In genomic region chr10:113854019-113854756, GRCh38 we compare ENCODE assay signal across 8 cellular contexts. TPM values are rescaled to one million over a fixed set of nuclear protein-coding genes. Genes with fewer than 3 reads are reported as not detected.
DNase-seq lines count a peak whose midpoint lies in the region; ATAC-seq, FAIRE-seq and TF ChIP-seq lines count a peak whose summit lies in the region.

Gene DCLRE1A, minus strand, starts transcription at chr10:113854082. Its CDS starts 900 bp downstream, at chr10:113853182.
Gene NHLRC2, plus strand, starts transcription at chr10:113854661. Its CDS starts 212 bp downstream, at chr10:113854873.

- TF ChIP-seq CTCF in CD4-positive, alpha-beta T cell (IDR thresholded peaks at IDR 0.05): no peak
- no peak for TF ChIP-seq CTCF in OCI-LY7 (conservative IDR thresholded peaks at IDR 0.05; ENCODE audit: low read length)

- no peaks in the 10 kb centered on the region for H3K9me2 ChIP-seq in OCI-LY7 (ENCODE audit: insufficient read depth, low read length)

- CTCF ChIA-PET in CD4-positive, alpha-beta T cell (lab: Charles Lee): no interaction called here
- CTCF ChIA-PET in OCI-LY7 (lab: Charles Lee; ENCODE audit: unreplicated experiment): no interaction called here

- H4K20me1 ChIP-seq in OCI-LY7 (ENCODE audit: insufficient read depth, low read length): 0 out of 2 replicates have a peak, but pooled peaks cover 24% of the 10 kb centered on the region

- H3K27me3 ChIP-seq in CD4-positive, alpha-beta T cell (ENCODE audit: control insufficient read depth, insufficient read depth, low read length): no peaks in the 10 kb centered on the region

- peak; percentile 32 to 69 (median 52) for DNase-seq in CD4-positive, alpha-beta T cell
- DNase-seq in HTR-8/SVneo (ENCODE audit: insufficient read length, low spot score) (peak; percentile 29), OCI-LY7 (ENCODE audit: low spot score) (peak; percentile 87), activated T-cell treated with anti-CD3 and anti-CD28 coated beads for 4 hours (peak; percentile 52), epithelial cell of prostate (ENCODE audit: low read depth, low spot score) (peak; percentile 10), mucosa of gallbladder (ENCODE audit: low spot score) (peak; percentile 77)
- peak; percentile 50 for DNase-seq in stimulated activated CD8-positive, alpha-beta memory T cell treated with anti-CD3 and anti-CD28 coated beads, Interleukin-4, amount 100 ng/mL, for 24 hours (ENCODE audit: low read depth)

- H3K4me1 ChIP-seq in OCI-LY7 (ENCODE audit: insufficient read depth, low read length, poor library complexity, severe bottlenecking): peaks cover 66% of the 10 kb centered on the region

- BruUV-seq in OCI-LY7 (replicated peaks; lab: Mats Ljungman, UMichigan): no TSS peak

- POLR2A ChIA-PET in CD4-positive, alpha-beta T cell (lab: Charles Lee): interaction anchor here (1.4 kb wide), 1 partner anchor 107 kb away, joined by 5 read pairs; no protein-coding TSS in a partner anchor
- POLR2A ChIA-PET in OCI-LY7 (lab: Charles Lee): interaction anchor here (0.8 to 1.0 kb wide), 2 partner anchors 18 to 205 kb away, joined by 3 read pairs; no protein-coding TSS in a partner anchor

- intact Hi-C loops in CD4-positive, alpha-beta T cell (cut with DNase I, micrococcal nuclease): loop anchor here (5.0 to 10.0 kb wide), 2 partner anchors 108 to 169 kb away; no protein-coding TSS in a partner anchor
- intact Hi-C loops in OCI-LY7 (cut with micrococcal nuclease; ENCODE audit: unreplicated experiment): loop anchor here (2.0 to 10.0 kb wide), 4 partner anchors 107 to 671 kb away; no protein-coding TSS in a partner anchor

- peak within 1 kb of the TSS; percentile 51 for H3K27ac ChIP-seq in CD4-positive, alpha-beta T cell (ENCODE audit: low read depth, low read length)
- H3K27ac ChIP-seq in OCI-LY7 (ENCODE audit: low read depth, low read length, poor library complexity, severe bottlenecking) (peak within 1 kb of the TSS; percentile 76), epithelial cell of prostate (peak within 1 kb of the TSS; percentile 73)

- H3K9me3 Mint-ChIP-seq in CD4-positive, alpha-beta T cell: no peaks in the 10 kb centered on the region

- peak within 1 kb of the TSS; percentile 98 for H3K4me3 ChIP-seq in OCI-LY7 (ENCODE audit: low read depth, low read length, poor library complexity, severe bottlenecking)

- H2AFZ ChIP-seq in OCI-LY7 (ENCODE audit: low read length): peak within 1 kb of the TSS; percentile 98

- H3K4me3 Mint-ChIP-seq in CD4-positive, alpha-beta T cell: peak within 1 kb of the TSS; percentile 99

- H3K27me3 Mint-ChIP-seq in CD4-positive, alpha-beta T cell: no peaks in the 10 kb centered on the region

- no peak for FAIRE-seq in HTR-8/SVneo (lab: Jason Lieb, UNC)

- H3K79me2 ChIP-seq in OCI-LY7 (ENCODE audit: insufficient read depth, low read depth, low read length): peaks cover 87% of the 10 kb centered on the region

- ATAC-seq in CD4-positive, alpha-beta T cell (ENCODE audit: poor library complexity): peak; percentile 47
- peak; percentile 38 for ATAC-seq in GM19467 (IDR thresholded peaks at IDR 0.05; ENCODE audit: unreplicated experiment)

- no peaks in the 10 kb centered on the region for H3K9me3 ChIP-seq in CD4-positive, alpha-beta T cell (ENCODE audit: control insufficient read depth, low read length)
- H3K9me3 ChIP-seq in OCI-LY7 (ENCODE audit: low read length): no peaks in the 10 kb centered on the region

- H3K27ac Mint-ChIP-seq in CD4-positive, alpha-beta T cell: peak within 1 kb of the TSS; percentile 90

- H3K4me2 ChIP-seq in OCI-LY7 (ENCODE audit: low read length): peak within 1 kb of the TSS; percentile 98

- peaks cover 24% of the 10 kb centered on the region for H3K36me3 ChIP-seq in OCI-LY7 (ENCODE audit: insufficient read depth, low read length)

- peaks cover 29% of the 10 kb centered on the region for H3K36me3 Mint-ChIP-seq in CD4-positive, alpha-beta T cell (ENCODE audit: low read depth)

- peaks cover 59% of the 10 kb centered on the region for H3K4me1 Mint-ChIP-seq in CD4-positive, alpha-beta T cell (ENCODE audit: low read depth)

RNA-seq across cellular contexts. Expression of gene DCLRE1A, which starts in this region (rescaled TPM):
- under 1 TPM; 0.36 to 0.47 TPM for total RNA-seq in CD4-positive, alpha-beta T cell
- 11.5 and 12.3 TPM in 2 replicates for total RNA-seq in OCI-LY7 (2014; rRNA removed; shearing (Covaris generic))
- 18.1 and 18.4 TPM in 2 replicates for total RNA-seq in OCI-LY7 (2022)
- total RNA-seq in mucosa of gallbladder: 7.7 TPM

RNA-seq across cellular contexts. Expression of gene NHLRC2, which starts in this region (rescaled TPM):
- 1 to 10 TPM; 4.6 TPM for total RNA-seq in CD4-positive, alpha-beta T cell
- total RNA-seq in OCI-LY7 (2014; rRNA removed; shearing (Covaris generic)): 28.6 and 64.1 TPM in 2 replicates
- 44.5 and 49.0 TPM in 2 replicates for total RNA-seq in OCI-LY7 (2022)
- 39.7 TPM for total RNA-seq in mucosa of gallbladder

Comparison
In these comparisons a context has a peak if more than half of its experiments do, and no peak if none do; other contexts are left out.
1. Peak in every context shown above with its lines: DNase-seq, ATAC-seq, H3K4me3 ChIP-seq and H3K27ac ChIP-seq.
2. DNase-seq: peak in every context shown above with its lines; median percentile 87 in OCI-LY7; 77 in mucosa of gallbladder; 52 in CD4-positive, alpha-beta T cell; 52 in activated T-cell treated with anti-CD3 and anti-CD28 coated beads for 4 hours; 50 in stimulated activated CD8-positive, alpha-beta memory T cell treated with anti-CD3 and anti-CD28 coated beads, Interleukin-4, amount 100 ng/mL, for 24 hours; 29 in HTR-8/SVneo; 10 in epithelial cell of prostate.